In genomic region chr1:232767381-232768074, GRCh38 we compare ENCODE assay signal across 8 cellular contexts. TPM values are rescaled to one million over a fixed set of nuclear protein-coding genes. Genes with fewer than 3 reads are reported as not detected.
A peak's percentile ranks its signal among the peaks of the same experiment; 100 is the strongest.
DNase-seq lines count a peak whose midpoint lies in the region; ATAC-seq and TF ChIP-seq lines count a peak whose summit lies in the region.

No MANE protein-coding gene starts in this region.

- no peak overlapping the region; the same call in 1 of the 2 replicates for H4K91ac ChIP-seq in IMR-90 (ENCODE audit: insufficient read depth, low read depth, low read length)

- intact Hi-C loops in IMR-90 (cut with micrococcal nuclease): no loop called here

- no peak overlapping the region for H3K9ac ChIP-seq in IMR-90 (ENCODE audit: low read depth, low read length)

- no peaks in the 10 kb centered on the region for H4K20me1 ChIP-seq in IMR-90 (ENCODE audit: insufficient read depth, low read length)

- no peak overlapping the region for H2BK15ac ChIP-seq in IMR-90 (ENCODE audit: low read depth, low read length)

- POLR2A ChIA-PET in AG04450 (lab: Yijun Ruan, JAX) (no interaction called here), IMR-90 (lab: Charles Lee; ENCODE audit: unreplicated experiment) (no interaction called here)

- no peaks in the 10 kb centered on the region for H3K36me3 ChIP-seq in IMR-90 (ENCODE audit: control insufficient read depth, insufficient read depth, low read length)

- H2AK5ac ChIP-seq in IMR-90 (ENCODE audit: low read depth, low read length): no peak overlapping the region

- no peak overlapping the region for H3K18ac ChIP-seq in IMR-90 (ENCODE audit: low read depth, low read length)

- H2BK5ac ChIP-seq in IMR-90 (ENCODE audit: low read depth, low read length, poor library complexity, severe bottlenecking): no peak overlapping the region

- CTCF ChIA-PET in AG04450 (lab: Charles Lee): interaction anchor here (0.6 kb wide), 1 partner anchor 532 kb away, joined by 3 read pairs; no protein-coding TSS in a partner anchor
- CTCF ChIA-PET in IMR-90 (lab: Yijun Ruan, JAX): no interaction called here

- WGBS in IMR-90 (ENCODE audit: extremely low coverage in 2 of 2, insufficient read length in 1 of 2), 2 experiments: no CpG with 5 or more reads among the region's 12 CpGs

- dilution Hi-C loops in IMR-90 (cut with HindIII; ENCODE audit: low sequenced_read_pairs, unreplicated experiment): no loop called here

- H3K56ac ChIP-seq in IMR-90 (ENCODE audit: extremely low read depth, insufficient read depth, low read length): no peak overlapping the region

- H3K27me3 ChIP-seq in AG04450 (ENCODE audit: control insufficient read depth, insufficient read depth, low read length) (no peaks in the 10 kb centered on the region), IMR-90 (ENCODE audit: control insufficient read depth, insufficient read depth, low read length) (no peaks in the 10 kb centered on the region)

- H3K9me3 ChIP-seq in AG04450 (ENCODE audit: control insufficient read depth, insufficient read depth, low read length): no peaks in the 10 kb centered on the region; the same call in 1 of the 2 replicates
- no peaks in the 10 kb centered on the region for H3K9me3 ChIP-seq in IMR-90 (ENCODE audit: control insufficient read depth, insufficient read depth, low read length)

- no peak overlapping the region for H3K27ac ChIP-seq in AG04450 (ENCODE audit: low read depth, low read length)
- H3K27ac ChIP-seq in IMR-90 (ENCODE audit: insufficient read depth, low read length): no peak overlapping the region

- BruUV-seq in IMR-90 (replicated peaks; lab: Mats Ljungman, UMichigan): no TSS peak

- in situ Hi-C loops in IMR-90 (cut with MboI; ENCODE audit: low sequenced_read_pairs): no loop called here

- TF ChIP-seq RAD21 in IMR-90 (IDR thresholded peaks at IDR 0.05; ENCODE audit: low read length): no peak

- no peak overlapping the region for H3K23ac ChIP-seq in IMR-90 (ENCODE audit: low read depth, low read length)

- peak overlapping the region; percentile 71 for H2AFZ ChIP-seq in IMR-90 (replicated peaks; ENCODE audit: low read length, poor library complexity)

- no peak overlapping the region for H3K4me2 ChIP-seq in IMR-90 (ENCODE audit: low read depth, low read length)

- H3K9me1 ChIP-seq in IMR-90 (ENCODE audit: insufficient read depth, low read length): no peaks in the 10 kb centered on the region

- H2AK9ac ChIP-seq in IMR-90 (replicated peaks; ENCODE audit: low read depth, low read length, poor library complexity): no peak overlapping the region

- peak; percentile 10 for DNase-seq in AG04450 (ENCODE audit: low read depth, low spot score)
- peak; percentile 74 for DNase-seq in IMR-90
- DNase-seq in amniotic stem cell (lab: John Stamatoyannopoulos, UW): peak; percentile 2
- DNase-seq in left kidney (ENCODE audit: low read depth, low spot score): peak; percentile 49
- DNase-seq in activated effector memory CD4-positive, alpha-beta T cell treated with anti-CD3 and anti-CD28 coated beads, Interleukin-2, amount 50 U/mL, for 16 hours: no peak
- DNase-seq in foreskin melanocyte: no peak
- DNase-seq in erythroblast (lab: John Stamatoyannopoulos, UW): no peak

- no peak for TF ChIP-seq CTCF in AG04450 (IDR thresholded peaks at IDR 0.05; ENCODE audit: low read depth, low read length)
- no peak for TF ChIP-seq CTCF in IMR-90 (conservative IDR thresholded peaks at IDR 0.05; ENCODE audit: low read depth, low read length)

- ATAC-seq in IMR-90 (ENCODE audit: low read depth): peak; percentile 77
- ATAC-seq in HG02885 (IDR thresholded peaks at IDR 0.05; ENCODE audit: poor library complexity, unreplicated experiment): no peak

- no peak overlapping the region for H2BK20ac ChIP-seq in IMR-90 (ENCODE audit: low read depth, low read length)

- no peak overlapping the region for H3K14ac ChIP-seq in IMR-90 (replicated peaks; ENCODE audit: low read depth, low read length)

- H4K8ac ChIP-seq in IMR-90 (ENCODE audit: low read depth in 2 of 2, low read length in 2 of 2): peak overlapping the region in 1 of 2 experiments; percentile 21; a peak in 1 of 4 replicates

- H3K4me1 ChIP-seq in IMR-90 (ENCODE audit: control insufficient read depth, insufficient read depth, low read length): peaks cover 2% of the 10 kb centered on the region; the same call in 1 of the 2 replicates

- H4K5ac ChIP-seq in IMR-90 (ENCODE audit: low read depth, low read length): no peak overlapping the region

- H3K4me3 ChIP-seq in AG04450 (ENCODE audit: low read depth, low read length) (no peak overlapping the region), IMR-90 (ENCODE audit: insufficient read depth, low read depth, low read length) (no peak overlapping the region)

- no peak overlapping the region for H3K4ac ChIP-seq in IMR-90 (ENCODE audit: low read depth, low read length)

- no peak for TF ChIP-seq POLR2A in IMR-90 (IDR thresholded peaks at IDR 0.05; ENCODE audit: low read depth, low read length)
- TF ChIP-seq POLR2A in erythroblast (IDR thresholded peaks at IDR 0.05; ENCODE audit: low read length): no peak

- no peaks in the 10 kb centered on the region for H3K79me1 ChIP-seq in IMR-90 (ENCODE audit: low read depth in 1 of 2, low read length in 2 of 2)

- H2BK120ac ChIP-seq in IMR-90 (ENCODE audit: low read depth, low read length): no peak overlapping the region

TF ChIP-seq in IMR-90, 13 proteins besides CTCF, POLR2A, EP300 and RAD21:
- no peak for TF ChIP-seq MAFK (IDR thresholded peaks at IDR 0.05; ENCODE audit: low read depth, low read length)
- TF ChIP-seq CEBPB (IDR thresholded peaks at IDR 0.05; ENCODE audit: low read depth, low read length): peak; percentile 67; the same call in 1 of the 2 replicates

RNA-seq across cellular contexts. Expression of gene MAP10, which starts 37.7 kb away (rescaled TPM):
- polyA plus RNA-seq in AG04450 (2011; rRNA removed) (1.6 and 2.4 TPM in 2 replicates), IMR-90 (2012; rRNA removed) (1.0 TPM in 2 replicates)
- 1.1 and 1.3 TPM in 2 replicates for polyA minus RNA-seq in AG04450 (2011; rRNA and poly(A)+ RNA removed)
- total RNA-seq in IMR-90 (2012; rRNA removed): 1.1 TPM in 2 replicates
- 0.66 and 0.71 TPM in 2 replicates for polyA plus RNA-seq in IMR-90 (2012; cell fraction: cytosol; rRNA removed)
- polyA plus RNA-seq in IMR-90 (2012; cell fraction: nucleus; rRNA removed; ENCODE audit: low replicate concordance): 0.63 and 0.67 TPM in 2 replicates

Comparison
In these comparisons a context has a peak if more than half of its experiments do, and no peak if none do; other contexts are left out.
1. DNase-seq: peak in AG04450 (single experiment), IMR-90 (single experiment), amniotic stem cell (single experiment) and left kidney (single experiment); none in activated effector memory CD4-positive, alpha-beta T cell treated with anti-CD3 and anti-CD28 coated beads, Interleukin-2, amount 50 U/mL, for 16 hours (single experiment), foreskin melanocyte (single experiment) and erythroblast (0 of 2).